ENCODE assay signal across 17 cellular contexts in genomic region chr13:67155898-67156717, GRCh38.
"Had no signal": no experiment of that assay in that cellular context is flagged by ENCODE, and none has a peak within 500 bp of the region (broad histone marks: within the 10 kb centered on the region; RNA-seq: fewer than 3 reads in every experiment).

No MANE protein-coding gene starts in this region.

- DNase-seq: activated CD4-positive, alpha-beta T cell treated with anti-CD3 and anti-CD28 coated beads, Interleukin-2, amount 50 U/mL, for 1 hour; activated CD4-positive, CD25-positive, alpha-beta regulatory T cell; activated CD8-positive, alpha-beta memory T cell treated with anti-CD3 and anti-CD28 coated beads for 24 hours; activated naive CD8-positive, alpha-beta T cell treated with anti-CD3 and anti-CD28 coated beads for 36 hours; mesenchymal stem cell; natural killer cell; right lobe of liver; stimulated activated naive CD8-positive, alpha-beta T cell treated with anti-CD3 and anti-CD28 coated beads, Interleukin-15, Interleukin-2, amounts not matched to agents 100 U/mL and 50 U/mL, for 24 hours; SW 1271 had no signal

- ATAC-seq: gastroesophageal sphincter; left lung; natural killer cell; psoas muscle; right lobe of liver; stimulated activated naive CD8-positive, alpha-beta T cell treated with anti-CD3 and anti-CD28 coated beads, Interleukin-15, Interleukin-2, amounts not matched to agents 100 U/mL and 50 U/mL, for 24 hours had no signal

- H3K4me3 ChIP-seq: gastroesophageal sphincter, hepatocyte, left lung, psoas muscle, right lobe of liver, smooth muscle cell, suprapubic skin, upper lobe of left lung had no signal

- H3K27me3 ChIP-seq: gastroesophageal sphincter, hepatocyte, left lung, right lobe of liver, suprapubic skin, upper lobe of left lung had no signal

- H3K36me3 ChIP-seq: gastroesophageal sphincter, left lung, right lobe of liver, suprapubic skin, upper lobe of left lung had no signal

- H3K9me3 ChIP-seq: gastroesophageal sphincter, left lung, psoas muscle, right lobe of liver, suprapubic skin, upper lobe of left lung had no signal

- H2AFZ ChIP-seq: hepatocyte had no signal

- H3K27ac ChIP-seq: gastroesophageal sphincter, hepatocyte, left lung, psoas muscle, right lobe of liver, suprapubic skin, upper lobe of left lung had no signal

- H3K4me1 ChIP-seq: gastroesophageal sphincter, left lung, psoas muscle, right lobe of liver, suprapubic skin, upper lobe of left lung had no signal

- H3K4me2 ChIP-seq: hepatocyte, smooth muscle cell had no signal

- FAIRE-seq: keratinocyte had no signal
